ENCODE assay signal across 8 cellular contexts in the genomic region with DNA sequence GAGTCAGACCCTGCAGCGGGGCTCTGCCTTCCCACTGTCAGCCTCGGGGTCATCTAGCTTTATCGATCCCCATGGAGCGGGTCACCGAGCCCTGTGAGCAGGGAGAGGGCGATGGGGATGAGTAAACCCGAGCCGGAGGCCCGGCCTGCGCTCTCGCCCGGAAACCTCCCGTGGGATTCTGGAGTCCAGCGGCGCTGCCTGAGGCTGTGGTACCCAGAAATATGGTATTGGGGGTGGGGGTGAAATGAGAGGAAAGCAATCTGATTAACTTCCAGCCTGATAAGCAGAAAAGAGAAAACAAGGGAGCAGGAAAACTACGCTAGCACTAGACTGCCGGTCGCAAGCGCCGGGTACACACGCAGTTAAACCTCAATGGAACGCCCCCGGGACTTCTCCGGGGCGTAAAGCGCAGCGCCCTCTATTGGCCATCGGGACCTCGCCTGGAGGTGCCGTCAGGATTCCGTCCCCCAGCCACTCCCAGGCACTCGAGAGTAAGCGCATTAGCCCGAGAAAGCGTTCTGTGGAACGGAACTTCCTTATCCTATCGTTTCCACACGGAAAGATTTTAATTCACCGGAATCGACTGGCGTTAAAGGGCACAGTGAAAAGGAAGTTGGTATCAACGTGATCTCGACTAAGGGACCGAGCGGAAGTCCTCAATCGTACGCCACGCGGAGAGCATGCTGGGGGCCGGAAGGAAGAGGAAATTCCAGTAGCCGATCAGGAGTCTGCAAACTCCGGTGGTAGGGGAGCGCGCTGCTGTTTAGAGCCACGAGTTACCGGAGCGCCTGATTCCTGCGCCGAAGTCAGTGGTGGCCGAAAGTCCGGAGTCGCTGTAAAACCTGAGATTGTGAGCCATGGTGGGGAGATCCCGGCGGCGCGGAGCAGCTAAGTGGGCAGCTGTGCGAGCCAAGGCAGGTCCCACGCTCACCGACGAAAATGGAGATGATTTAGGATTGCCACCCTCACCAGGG. TPM values are rescaled to one million over a fixed set of nuclear protein-coding genes. Genes with fewer than 3 reads are reported as not detected.
DNase-seq lines count a peak whose midpoint lies in the region; ATAC-seq and TF ChIP-seq lines count a peak whose summit lies in the region.

A gene with protein sequence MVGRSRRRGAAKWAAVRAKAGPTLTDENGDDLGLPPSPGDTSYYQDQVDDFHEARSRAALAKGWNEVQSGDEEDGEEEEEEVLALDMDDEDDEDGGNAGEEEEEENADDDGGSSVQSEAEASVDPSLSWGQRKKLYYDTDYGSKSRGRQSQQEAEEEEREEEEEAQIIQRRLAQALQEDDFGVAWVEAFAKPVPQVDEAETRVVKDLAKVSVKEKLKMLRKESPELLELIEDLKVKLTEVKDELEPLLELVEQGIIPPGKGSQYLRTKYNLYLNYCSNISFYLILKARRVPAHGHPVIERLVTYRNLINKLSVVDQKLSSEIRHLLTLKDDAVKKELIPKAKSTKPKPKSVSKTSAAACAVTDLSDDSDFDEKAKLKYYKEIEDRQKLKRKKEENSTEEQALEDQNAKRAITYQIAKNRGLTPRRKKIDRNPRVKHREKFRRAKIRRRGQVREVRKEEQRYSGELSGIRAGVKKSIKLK (plus strand): TSS at position 712 of the 974 bp plus-strand sequence. CDS start 146 bp downstream, at position 858.

- H3K36me3 ChIP-seq in adipocyte (ENCODE audit: control insufficient read depth, insufficient read depth, low read length, severe bottlenecking) (peaks cover 6% of the 10 kb centered on the region), cardiac muscle cell (no peaks in the 10 kb centered on the region), trophoblast cell (ENCODE audit: control insufficient read depth in 1 of 2, insufficient read depth in 2 of 2, low read length in 2 of 2) (peaks cover 2 to 3% of the 10 kb centered on the region in 2 experiments)

- H3K27me3 Mint-ChIP-seq in type B pancreatic cell, result no peaks in the 10 kb centered on the region

- H3K9me3 ChIP-seq in adipocyte (ENCODE audit: control insufficient read depth, low read length), result no peaks in the 10 kb centered on the region
- no peaks in the 10 kb centered on the region for H3K9me3 ChIP-seq in cardiac muscle cell (ENCODE audit: low read depth)
- H3K9me3 ChIP-seq in trophoblast cell (ENCODE audit: insufficient read depth, low read depth, low read length), result no peaks in the 10 kb centered on the region

- DNase-seq in NCI-H1417 (lab: John Stamatoyannopoulos, UW) (peak; percentile 96 to 100 (median 99)), SW480 (ENCODE audit: low spot score) (peak; percentile 97), adipocyte (ENCODE audit: low read depth) (peak; percentile 99), cardiac muscle cell (ENCODE audit: low read depth in 1 of 2, low spot score in 1 of 2) (peak; percentile 96 to 99), trophoblast cell (peak; percentile 95 to 99), type B pancreatic cell (ENCODE audit: extremely low spot score, unreplicated experiment) (peak; percentile 96)

- peaks cover 25% of the 10 kb centered on the region for H3K4me1 Mint-ChIP-seq in type B pancreatic cell (ENCODE audit: unreplicated experiment)

- peak within 1 kb of the TSS; percentile 95 for H3K27ac ChIP-seq in cardiac muscle cell
- H3K27ac ChIP-seq in trophoblast cell (ENCODE audit: low read depth, low read length), result peak within 1 kb of the TSS; percentile 92

- peak within 1 kb of the TSS; percentile 93 for H3K9ac ChIP-seq in adipocyte (ENCODE audit: low read length)
- peak within 1 kb of the TSS; percentile 99 for H3K9ac ChIP-seq in trophoblast cell (ENCODE audit: low read length)

- peaks cover 12% of the 10 kb centered on the region for H3K36me3 Mint-ChIP-seq in type B pancreatic cell

- H3K4me3 ChIP-seq in adipocyte (ENCODE audit: low read length), result peak within 1 kb of the TSS; percentile 90
- H3K4me3 ChIP-seq in cardiac muscle cell, result peak within 1 kb of the TSS; percentile 87
- peak within 1 kb of the TSS; percentile 96 for H3K4me3 ChIP-seq in trophoblast cell (ENCODE audit: low read depth, low read length)

- H2BK120ac ChIP-seq in trophoblast cell (ENCODE audit: insufficient read depth, low read length, poor library complexity), result peak within 1 kb of the TSS; percentile 18

- peaks cover 8% of the 10 kb centered on the region for H3K79me1 ChIP-seq in trophoblast cell (ENCODE audit: low read length)

- peak within 1 kb of the TSS; percentile 42 for H2BK5ac ChIP-seq in trophoblast cell (ENCODE audit: low read depth, low read length, poor library complexity)

- H3K79me2 ChIP-seq in trophoblast cell (ENCODE audit: control insufficient read depth, insufficient read depth, low read length, poor library complexity), result peaks cover 10% of the 10 kb centered on the region

- H4K12ac ChIP-seq in trophoblast cell (ENCODE audit: low read depth, low read length), result peak within 1 kb of the TSS; percentile 91

- no CpG with 5 or more reads among the region's 70 CpGs for WGBS in trophoblast cell (ENCODE audit: extremely low coverage, insufficient coverage, insufficient read length)

- H2AFZ ChIP-seq in trophoblast cell (ENCODE audit: insufficient read depth, low read length, poor library complexity), result peak within 1 kb of the TSS; percentile 97

- H3K4me2 ChIP-seq in trophoblast cell (ENCODE audit: low read length), result peak within 1 kb of the TSS; percentile 90

- H2BK12ac ChIP-seq in trophoblast cell (ENCODE audit: low read length), result no peak within 1 kb of the TSS

- no peak within 1 kb of the TSS for H3K23ac ChIP-seq in trophoblast cell (ENCODE audit: low read length)

- no peaks in the 10 kb centered on the region for H3K27me3 ChIP-seq in adipocyte (replicated peaks; ENCODE audit: control insufficient read depth, insufficient read depth, low read length)
- peaks cover 11% of the 10 kb centered on the region for H3K27me3 ChIP-seq in cardiac muscle cell
- H3K27me3 ChIP-seq in trophoblast cell (ENCODE audit: insufficient read depth, low read length), result no peaks in the 10 kb centered on the region

- ATAC-seq in HG02759 (IDR thresholded peaks at IDR 0.05; ENCODE audit: unreplicated experiment), result peak; percentile 94

- no peaks in the 10 kb centered on the region for H3K9me3 Mint-ChIP-seq in type B pancreatic cell

- H4K8ac ChIP-seq in trophoblast cell (ENCODE audit: low read depth, low read length), result peak within 1 kb of the TSS; percentile 98

- peak within 1 kb of the TSS; percentile 81 for H3K14ac ChIP-seq in trophoblast cell (ENCODE audit: low read length)

- H3K4me1 ChIP-seq in adipocyte (ENCODE audit: control insufficient read depth, insufficient read depth, low read length), result peaks cover 30% of the 10 kb centered on the region
- H3K4me1 ChIP-seq in cardiac muscle cell (ENCODE audit: low read depth), result peaks cover 13% of the 10 kb centered on the region
- peaks cover 5 to 6% of the 10 kb centered on the region in 2 experiments for H3K4me1 ChIP-seq in trophoblast cell (ENCODE audit: control insufficient read depth in 1 of 2, insufficient read depth in 2 of 2, low read length in 2 of 2)

- peak within 1 kb of the TSS; percentile 97 for H3K27ac Mint-ChIP-seq in type B pancreatic cell

- peak within 1 kb of the TSS; percentile 77 for H3K18ac ChIP-seq in trophoblast cell (ENCODE audit: low read length)

- H3K4ac ChIP-seq in trophoblast cell (ENCODE audit: low read depth, low read length), result peak within 1 kb of the TSS; percentile 91

- H4K91ac ChIP-seq in trophoblast cell (ENCODE audit: low read depth, low read length), result peak within 1 kb of the TSS; percentile 57

- peak within 1 kb of the TSS; percentile 95 for H3K4me3 Mint-ChIP-seq in type B pancreatic cell

- TF ChIP-seq CTCF in GM12872 (IDR thresholded peaks at IDR 0.05; ENCODE audit: insufficient read depth, low read depth, low read length) (peak; percentile 98), cardiac muscle cell (IDR thresholded peaks at IDR 0.05; ENCODE audit: low read depth, low read length) (peak; percentile 95), type B pancreatic cell (conservative IDR thresholded peaks at IDR 0.05) (peak; percentile 99)

- H2AK5ac ChIP-seq in trophoblast cell (ENCODE audit: low read length), result peak within 1 kb of the TSS; percentile 33

RNA-seq across cellular contexts. Expression of the gene that starts here (rescaled TPM):
- total RNA-seq in cardiac muscle cell, result 18.4 and 23.7 TPM in 2 replicates
- 10.9 and 15.5 TPM in 2 replicates for polyA plus RNA-seq in cardiac muscle cell
- 26.5 and 27.7 TPM in 2 replicates for polyA plus RNA-seq in trophoblast cell (2013)
- total RNA-seq in type B pancreatic cell (ENCODE audit: low replicate concordance), result 26.4 and 29.1 TPM in 2 replicates

Comparison
In these comparisons a context has a peak if more than half of its experiments do, and no peak if none do; other contexts are left out.
1. Peak in every context shown above with its lines: DNase-seq, ATAC-seq, H3K4me3 ChIP-seq and H3K27ac ChIP-seq.